1 cellular context compared by ENCODE assay signal in the genomic region with DNA sequence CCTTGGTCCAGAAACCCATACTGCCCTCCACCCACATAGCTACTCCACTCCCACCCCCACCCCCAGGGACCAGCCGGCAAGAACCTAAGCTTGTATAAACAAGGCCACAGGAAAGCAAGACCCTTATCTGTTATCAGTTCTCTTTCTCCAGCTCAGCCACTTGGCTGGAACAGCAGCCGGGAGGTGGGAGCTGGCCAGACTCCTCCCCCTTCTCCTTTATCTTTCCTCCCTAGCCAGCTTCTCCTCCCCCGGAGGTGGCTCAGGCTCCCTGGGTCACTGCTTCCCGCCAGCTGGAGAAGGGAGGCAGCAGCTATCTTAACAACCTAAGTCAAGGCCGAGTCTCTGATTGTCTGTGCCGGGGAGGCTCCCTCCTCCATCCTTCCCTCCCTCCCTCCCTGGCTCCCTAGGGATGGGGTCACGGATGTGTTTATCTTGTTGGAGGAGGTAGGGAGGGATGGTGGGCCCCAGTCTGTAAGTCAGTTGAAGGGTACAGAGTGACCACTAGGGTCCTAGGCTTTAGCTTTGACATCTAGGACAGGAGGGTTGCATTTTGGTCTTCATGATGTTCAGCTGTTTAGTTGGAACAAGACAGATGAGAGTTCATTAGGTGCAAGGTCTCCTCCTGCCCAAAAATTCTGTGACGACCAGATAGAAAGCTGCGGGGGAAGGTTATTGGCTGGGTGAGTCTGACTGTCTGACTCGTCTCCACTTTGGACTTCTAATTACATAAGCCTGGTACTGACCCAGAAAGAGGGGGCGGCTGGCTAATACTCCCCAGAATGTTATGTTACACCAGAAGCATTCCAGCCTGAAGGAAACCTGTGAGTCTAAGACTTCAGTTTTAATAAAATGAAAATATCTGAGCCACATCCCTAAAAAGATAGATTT.
A peak's percentile ranks its signal among the peaks of the same experiment; 100 is the strongest.
TF ChIP-seq lines count a peak whose summit lies in the region.

No MANE protein-coding gene starts in this region.

TF ChIP-seq in HEK293, 187 proteins besides CTCF, POLR2A, EP300 and RAD21 (continued from another document):
- TF ChIP-seq, protein P1, sequence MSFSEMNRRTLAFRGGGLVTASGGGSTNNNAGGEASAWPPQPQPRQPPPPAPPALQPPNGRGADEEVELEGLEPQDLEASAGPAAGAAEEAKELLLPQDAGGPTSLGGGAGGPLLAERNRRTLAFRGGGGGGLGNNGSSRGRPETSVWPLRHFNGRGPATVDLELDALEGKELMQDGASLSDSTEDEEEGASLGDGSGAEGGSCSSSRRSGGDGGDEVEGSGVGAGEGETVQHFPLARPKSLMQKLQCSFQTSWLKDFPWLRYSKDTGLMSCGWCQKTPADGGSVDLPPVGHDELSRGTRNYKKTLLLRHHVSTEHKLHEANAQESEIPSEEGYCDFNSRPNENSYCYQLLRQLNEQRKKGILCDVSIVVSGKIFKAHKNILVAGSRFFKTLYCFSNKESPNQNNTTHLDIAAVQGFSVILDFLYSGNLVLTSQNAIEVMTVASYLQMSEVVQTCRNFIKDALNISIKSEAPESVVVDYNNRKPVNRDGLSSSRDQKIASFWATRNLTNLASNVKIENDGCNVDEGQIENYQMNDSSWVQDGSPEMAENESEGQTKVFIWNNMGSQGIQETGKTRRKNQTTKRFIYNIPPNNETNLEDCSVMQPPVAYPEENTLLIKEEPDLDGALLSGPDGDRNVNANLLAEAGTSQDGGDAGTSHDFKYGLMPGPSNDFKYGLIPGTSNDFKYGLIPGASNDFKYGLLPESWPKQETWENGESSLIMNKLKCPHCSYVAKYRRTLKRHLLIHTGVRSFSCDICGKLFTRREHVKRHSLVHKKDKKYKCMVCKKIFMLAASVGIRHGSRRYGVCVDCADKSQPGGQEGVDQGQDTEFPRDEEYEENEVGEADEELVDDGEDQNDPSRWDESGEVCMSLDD (tag by site-specific recombination; IDR thresholded peaks at IDR 0.05): no peak
- TF ChIP-seq, protein P2, sequence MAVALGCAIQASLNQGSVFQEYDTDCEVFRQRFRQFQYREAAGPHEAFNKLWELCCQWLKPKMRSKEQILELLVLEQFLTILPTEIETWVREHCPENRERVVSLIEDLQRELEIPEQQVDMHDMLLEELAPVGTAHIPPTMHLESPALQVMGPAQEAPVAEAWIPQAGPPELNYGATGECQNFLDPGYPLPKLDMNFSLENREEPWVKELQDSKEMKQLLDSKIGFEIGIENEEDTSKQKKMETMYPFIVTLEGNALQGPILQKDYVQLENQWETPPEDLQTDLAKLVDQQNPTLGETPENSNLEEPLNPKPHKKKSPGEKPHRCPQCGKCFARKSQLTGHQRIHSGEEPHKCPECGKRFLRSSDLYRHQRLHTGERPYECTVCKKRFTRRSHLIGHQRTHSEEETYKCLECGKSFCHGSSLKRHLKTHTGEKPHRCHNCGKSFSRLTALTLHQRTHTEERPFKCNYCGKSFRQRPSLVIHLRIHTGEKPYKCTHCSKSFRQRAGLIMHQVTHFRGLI (tag by site-specific recombination; IDR thresholded peaks at IDR 0.05): no peak
- TF ChIP-seq ZIC2 (tag by site-specific recombination; IDR thresholded peaks at IDR 0.05) (peak; percentile 39), GLI2 (tag by site-specific recombination; IDR thresholded peaks at IDR 0.05; ENCODE audit: borderline replicate concordance, low read depth) (no peak), GLIS1 (tag by site-specific recombination; IDR thresholded peaks at IDR 0.05) (peak; percentile 73), ZNF292 (tag by site-specific recombination; IDR thresholded peaks at IDR 0.05; ENCODE audit: borderline replicate concordance, low read depth) (no peak), EGR2 (tag by site-specific recombination; IDR thresholded peaks at IDR 0.05; ENCODE audit: low read depth) (peak; percentile 83), ZNF112 (tag by site-specific recombination; IDR thresholded peaks at IDR 0.05) (no peak), ZBTB20 (tag by site-specific recombination; IDR thresholded peaks at IDR 0.05) (no peak), ZNF211 (tag by site-specific recombination; IDR thresholded peaks at IDR 0.05; ENCODE audit: low read depth) (no peak), HOXC10 (CRISPR knock-in tag; IDR thresholded peaks at IDR 0.05) (no peak), ZSCAN16 (tag by site-specific recombination; IDR thresholded peaks at IDR 0.05) (no peak), ZNF473 (tag by site-specific recombination; IDR thresholded peaks at IDR 0.05) (no peak), ZNF114 (tag by site-specific recombination; IDR thresholded peaks at IDR 0.05) (no peak), SP7 (tag by site-specific recombination; IDR thresholded peaks at IDR 0.05) (no peak), REPIN1 (tag by site-specific recombination; IDR thresholded peaks at IDR 0.05; ENCODE audit: low read depth) (no peak), ZNF530 (tag by site-specific recombination; IDR thresholded peaks at IDR 0.05; ENCODE audit: low read depth) (no peak), ZNF394 (tag by site-specific recombination; IDR thresholded peaks at IDR 0.05; ENCODE audit: borderline replicate concordance) (peak; percentile 80; the same call in 1 of the 2 replicates)
- TF ChIP-seq, protein P3, sequence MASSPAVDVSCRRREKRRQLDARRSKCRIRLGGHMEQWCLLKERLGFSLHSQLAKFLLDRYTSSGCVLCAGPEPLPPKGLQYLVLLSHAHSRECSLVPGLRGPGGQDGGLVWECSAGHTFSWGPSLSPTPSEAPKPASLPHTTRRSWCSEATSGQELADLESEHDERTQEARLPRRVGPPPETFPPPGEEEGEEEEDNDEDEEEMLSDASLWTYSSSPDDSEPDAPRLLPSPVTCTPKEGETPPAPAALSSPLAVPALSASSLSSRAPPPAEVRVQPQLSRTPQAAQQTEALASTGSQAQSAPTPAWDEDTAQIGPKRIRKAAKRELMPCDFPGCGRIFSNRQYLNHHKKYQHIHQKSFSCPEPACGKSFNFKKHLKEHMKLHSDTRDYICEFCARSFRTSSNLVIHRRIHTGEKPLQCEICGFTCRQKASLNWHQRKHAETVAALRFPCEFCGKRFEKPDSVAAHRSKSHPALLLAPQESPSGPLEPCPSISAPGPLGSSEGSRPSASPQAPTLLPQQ (tag by site-specific recombination; IDR thresholded peaks at IDR 0.05): peak; percentile 85
- TF ChIP-seq, protein P4, sequence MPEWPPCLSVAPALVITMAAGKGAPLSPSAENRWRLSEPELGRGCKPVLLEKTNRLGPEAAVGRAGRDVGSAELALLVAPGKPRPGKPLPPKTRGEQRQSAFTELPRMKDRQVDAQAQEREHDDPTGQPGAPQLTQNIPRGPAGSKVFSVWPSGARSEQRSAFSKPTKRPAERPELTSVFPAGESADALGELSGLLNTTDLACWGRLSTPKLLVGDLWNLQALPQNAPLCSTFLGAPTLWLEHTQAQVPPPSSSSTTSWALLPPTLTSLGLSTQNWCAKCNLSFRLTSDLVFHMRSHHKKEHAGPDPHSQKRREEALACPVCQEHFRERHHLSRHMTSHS (tag by site-specific recombination; IDR thresholded peaks at IDR 0.05): no peak
- TF ChIP-seq, protein P5, sequence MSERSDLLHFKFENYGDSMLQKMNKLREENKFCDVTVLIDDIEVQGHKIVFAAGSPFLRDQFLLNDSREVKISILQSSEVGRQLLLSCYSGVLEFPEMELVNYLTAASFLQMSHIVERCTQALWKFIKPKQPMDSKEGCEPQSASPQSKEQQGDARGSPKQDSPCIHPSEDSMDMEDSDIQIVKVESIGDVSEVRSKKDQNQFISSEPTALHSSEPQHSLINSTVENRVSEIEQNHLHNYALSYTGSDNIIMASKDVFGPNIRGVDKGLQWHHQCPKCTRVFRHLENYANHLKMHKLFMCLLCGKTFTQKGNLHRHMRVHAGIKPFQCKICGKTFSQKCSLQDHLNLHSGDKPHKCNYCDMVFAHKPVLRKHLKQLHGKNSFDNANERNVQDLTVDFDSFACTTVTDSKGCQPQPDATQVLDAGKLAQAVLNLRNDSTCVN (tag by site-specific recombination; optimal IDR thresholded peaks at IDR 0.05): no peak
- TF ChIP-seq, protein P6, sequence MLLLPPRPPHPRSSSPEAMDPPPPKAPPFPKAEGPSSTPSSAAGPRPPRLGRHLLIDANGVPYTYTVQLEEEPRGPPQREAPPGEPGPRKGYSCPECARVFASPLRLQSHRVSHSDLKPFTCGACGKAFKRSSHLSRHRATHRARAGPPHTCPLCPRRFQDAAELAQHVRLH (tag by site-specific recombination; IDR thresholded peaks at IDR 0.05): no peak
- TF ChIP-seq, protein P7, sequence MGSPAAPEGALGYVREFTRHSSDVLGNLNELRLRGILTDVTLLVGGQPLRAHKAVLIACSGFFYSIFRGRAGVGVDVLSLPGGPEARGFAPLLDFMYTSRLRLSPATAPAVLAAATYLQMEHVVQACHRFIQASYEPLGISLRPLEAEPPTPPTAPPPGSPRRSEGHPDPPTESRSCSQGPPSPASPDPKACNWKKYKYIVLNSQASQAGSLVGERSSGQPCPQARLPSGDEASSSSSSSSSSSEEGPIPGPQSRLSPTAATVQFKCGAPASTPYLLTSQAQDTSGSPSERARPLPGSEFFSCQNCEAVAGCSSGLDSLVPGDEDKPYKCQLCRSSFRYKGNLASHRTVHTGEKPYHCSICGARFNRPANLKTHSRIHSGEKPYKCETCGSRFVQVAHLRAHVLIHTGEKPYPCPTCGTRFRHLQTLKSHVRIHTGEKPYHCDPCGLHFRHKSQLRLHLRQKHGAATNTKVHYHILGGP (tag by site-specific recombination; IDR thresholded peaks at IDR 0.05): no peak
- TF ChIP-seq, protein P8, sequence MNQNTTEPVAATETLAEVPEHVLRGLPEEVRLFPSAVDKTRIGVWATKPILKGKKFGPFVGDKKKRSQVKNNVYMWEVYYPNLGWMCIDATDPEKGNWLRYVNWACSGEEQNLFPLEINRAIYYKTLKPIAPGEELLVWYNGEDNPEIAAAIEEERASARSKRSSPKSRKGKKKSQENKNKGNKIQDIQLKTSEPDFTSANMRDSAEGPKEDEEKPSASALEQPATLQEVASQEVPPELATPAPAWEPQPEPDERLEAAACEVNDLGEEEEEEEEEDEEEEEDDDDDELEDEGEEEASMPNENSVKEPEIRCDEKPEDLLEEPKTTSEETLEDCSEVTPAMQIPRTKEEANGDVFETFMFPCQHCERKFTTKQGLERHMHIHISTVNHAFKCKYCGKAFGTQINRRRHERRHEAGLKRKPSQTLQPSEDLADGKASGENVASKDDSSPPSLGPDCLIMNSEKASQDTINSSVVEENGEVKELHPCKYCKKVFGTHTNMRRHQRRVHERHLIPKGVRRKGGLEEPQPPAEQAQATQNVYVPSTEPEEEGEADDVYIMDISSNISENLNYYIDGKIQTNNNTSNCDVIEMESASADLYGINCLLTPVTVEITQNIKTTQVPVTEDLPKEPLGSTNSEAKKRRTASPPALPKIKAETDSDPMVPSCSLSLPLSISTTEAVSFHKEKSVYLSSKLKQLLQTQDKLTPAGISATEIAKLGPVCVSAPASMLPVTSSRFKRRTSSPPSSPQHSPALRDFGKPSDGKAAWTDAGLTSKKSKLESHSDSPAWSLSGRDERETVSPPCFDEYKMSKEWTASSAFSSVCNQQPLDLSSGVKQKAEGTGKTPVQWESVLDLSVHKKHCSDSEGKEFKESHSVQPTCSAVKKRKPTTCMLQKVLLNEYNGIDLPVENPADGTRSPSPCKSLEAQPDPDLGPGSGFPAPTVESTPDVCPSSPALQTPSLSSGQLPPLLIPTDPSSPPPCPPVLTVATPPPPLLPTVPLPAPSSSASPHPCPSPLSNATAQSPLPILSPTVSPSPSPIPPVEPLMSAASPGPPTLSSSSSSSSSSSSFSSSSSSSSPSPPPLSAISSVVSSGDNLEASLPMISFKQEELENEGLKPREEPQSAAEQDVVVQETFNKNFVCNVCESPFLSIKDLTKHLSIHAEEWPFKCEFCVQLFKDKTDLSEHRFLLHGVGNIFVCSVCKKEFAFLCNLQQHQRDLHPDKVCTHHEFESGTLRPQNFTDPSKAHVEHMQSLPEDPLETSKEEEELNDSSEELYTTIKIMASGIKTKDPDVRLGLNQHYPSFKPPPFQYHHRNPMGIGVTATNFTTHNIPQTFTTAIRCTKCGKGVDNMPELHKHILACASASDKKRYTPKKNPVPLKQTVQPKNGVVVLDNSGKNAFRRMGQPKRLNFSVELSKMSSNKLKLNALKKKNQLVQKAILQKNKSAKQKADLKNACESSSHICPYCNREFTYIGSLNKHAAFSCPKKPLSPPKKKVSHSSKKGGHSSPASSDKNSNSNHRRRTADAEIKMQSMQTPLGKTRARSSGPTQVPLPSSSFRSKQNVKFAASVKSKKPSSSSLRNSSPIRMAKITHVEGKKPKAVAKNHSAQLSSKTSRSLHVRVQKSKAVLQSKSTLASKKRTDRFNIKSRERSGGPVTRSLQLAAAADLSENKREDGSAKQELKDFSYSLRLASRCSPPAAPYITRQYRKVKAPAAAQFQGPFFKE (tag by site-specific recombination; IDR thresholded peaks at IDR 0.05; ENCODE audit: borderline replicate concordance): no peak
TF ChIP-seq in HEK293: peak in this region for 20.
